Comparison of ENCODE assay signal across 38 cellular contexts in genomic region chr2:69003731-69004130, GRCh38. TPM values are rescaled to one million over a fixed set of nuclear protein-coding genes. Genes with fewer than 3 reads are reported as not detected.
"Had no signal": no experiment of that assay in that cellular context is flagged by ENCODE, and none has a peak within 500 bp of the region (broad histone marks: within the 10 kb centered on the region; RNA-seq: fewer than 3 reads in every experiment).

No MANE protein-coding gene starts in this region.

- ATAC-seq: activated CD8-positive, alpha-beta T cell treated with anti-CD3 and anti-CD28 coated beads for 36 hours; activated naive CD4-positive, alpha-beta T cell treated with anti-CD3 and anti-CD28 coated beads, Interleukin-2, amount 50 U/mL, for 72 hours; activated T-cell treated with anti-CD3 and anti-CD28 coated beads, Interleukin-2, amount 50 U/mL, for 4 hours; activated T-cell treated with anti-CD3 and anti-CD28 coated beads, Interleukin-2, amount 50 U/mL, for 72 hours; activated T-helper 17 cell treated with anti-CD3 and anti-CD28 coated beads, Interleukin-2, amount 50 U/mL, for 72 hours; body of pancreas had no signal

- FAIRE-seq: astrocyte, colon, TTC549 had no signal

- H3K36me3 ChIP-seq: adrenal gland, brain microvascular endothelial cell, breast epithelium had no signal

- H3K4me1 ChIP-seq: adrenal gland, body of pancreas, breast epithelium had no signal

- H3K9me3 ChIP-seq: adrenal gland, body of pancreas had no signal

- H3K27ac ChIP-seq: adrenal gland, body of pancreas, brain microvascular endothelial cell, breast epithelium, coronary artery, VCaP had no signal

- H3K27me3 ChIP-seq: adrenal gland, body of pancreas, brain microvascular endothelial cell, breast epithelium had no signal

- H3K4me3 ChIP-seq: adrenal gland, body of pancreas, breast epithelium, coronary artery had no signal

- DNase-seq: activated B cell treated with CpG ODN at 0.5 μM for 24 hours; activated CD4-positive, alpha-beta memory T cell treated with anti-CD3 and anti-CD28 coated beads for 36 hours; activated CD4-positive, alpha-beta T cell treated with anti-CD3 and anti-CD28 coated beads for 4 hours; activated CD4-positive, alpha-beta T cell treated with anti-CD3 and anti-CD28 coated beads, Interleukin-2, amount 10 ng/mL, durations not matched to agents 24 days and 14 days; activated CD4-positive, alpha-beta T cell treated with anti-CD3 and anti-CD28 coated beads, Interleukin-2, amount 50 U/mL, for 1 hour; activated CD4-positive, alpha-beta T cell treated with anti-CD3 and anti-CD28 coated beads, Interleukin-2, amount 50 U/mL, for 4 hours; activated CD4-positive, CD25-positive, alpha-beta regulatory T cell treated with anti-CD3 and anti-CD28 coated beads, Interleukin-2, amount 50 U/mL, for 72 hours; activated CD8-positive, alpha-beta memory T cell treated with anti-CD3 and anti-CD28 coated beads, Interleukin-2, amount 50 U/mL, for 4 hours; activated CD8-positive, alpha-beta T cell treated with anti-CD3 and anti-CD28 coated beads for 36 hours; activated effector memory CD4-positive, alpha-beta T cell treated with anti-CD3 and anti-CD28 coated beads, Interleukin-2, amount 50 U/mL, for 16 hours; activated gamma-delta T cell treated with Interleukin-2 at 50 U/mL for 16 hours; activated naive CD4-positive, alpha-beta T cell; activated naive CD4-positive, alpha-beta T cell treated with anti-CD3 and anti-CD28 coated beads for 36 hours; activated naive CD4-positive, alpha-beta T cell treated with anti-CD3 and anti-CD28 coated beads, Interleukin-2, amount 50 U/mL, for 16 hours; activated naive CD8-positive, alpha-beta T cell treated with anti-CD3 and anti-CD28 coated beads for 36 hours; activated T-cell treated with anti-CD3 and anti-CD28 coated beads for 4 hours; activated T-cell treated with anti-CD3 and anti-CD28 coated beads, Interleukin-2, amount 50 U/mL, for 1 hour; activated T-cell treated with anti-CD3 and anti-CD28 coated beads, Interleukin-2, amount 50 U/mL, for 4 hours; activated T-cell treated with anti-CD3 and anti-CD28 coated beads, Interleukin-2, amount 50 U/mL, for 72 hours; adrenal gland; amniotic stem cell; aorta; body of pancreas; brain microvascular endothelial cell; central memory CD4-positive, alpha-beta T cell; T-helper 9 cell had no signal

RNA-seq across cellular contexts. Expression of gene ANTXR1, which starts 9.2 kb away (rescaled TPM):
- total RNA-seq: activated B cell treated with CpG ODN at 0.5 μM for 24 hours; activated CD4-positive, alpha-beta memory T cell treated with anti-CD3 and anti-CD28 coated beads for 36 hours; activated CD4-positive, alpha-beta T cell treated with anti-CD3 and anti-CD28 coated beads, Interleukin-2, amount 10 ng/mL, durations not matched to agents 24 days and 14 days; activated naive CD4-positive, alpha-beta T cell treated with anti-CD3 and anti-CD28 coated beads, Interleukin-2, amount 50 U/mL, for 72 hours; activated T-cell treated with anti-CD3 and anti-CD28 coated beads, Interleukin-2, amount 50 U/mL, for 72 hours; activated T-helper 1 cell treated with anti-CD3 and anti-CD28 coated beads, Interleukin-12 subunit alpha, Interleukin-12 subunit beta, Interleukin-2, Interleukin-4 antibody, amounts not matched to agents 30 ng/mL and 10 ng/mL and 1 ng/mL, durations not matched to agents 14 hours and 24 hours and 36 hours had no signal

RNA-seq across cellular contexts. Expression of gene GKN1, which starts 29.3 kb away (rescaled TPM):
- total RNA-seq: activated B cell treated with CpG ODN at 0.5 μM for 24 hours; activated CD4-positive, alpha-beta memory T cell treated with anti-CD3 and anti-CD28 coated beads for 36 hours; activated CD4-positive, alpha-beta T cell treated with anti-CD3 and anti-CD28 coated beads, Interleukin-2, amount 10 ng/mL, durations not matched to agents 24 days and 14 days; activated CD8-positive, alpha-beta memory T cell treated with anti-CD3 and anti-CD28 coated beads for 36 hours; activated CD8-positive, alpha-beta T cell treated with anti-CD3 and anti-CD28 coated beads for 36 hours; activated naive CD4-positive, alpha-beta T cell treated with anti-CD3 and anti-CD28 coated beads for 36 hours; activated naive CD4-positive, alpha-beta T cell treated with anti-CD3 and anti-CD28 coated beads, Interleukin-2, amount 50 U/mL, for 72 hours; activated naive CD8-positive, alpha-beta T cell treated with anti-CD3 and anti-CD28 coated beads for 36 hours; activated T-cell treated with anti-CD3 and anti-CD28 coated beads, Interleukin-2, amount 50 U/mL, for 4 hours; activated T-cell treated with anti-CD3 and anti-CD28 coated beads, Interleukin-2, amount 50 U/mL, for 72 hours; activated T-helper 1 cell treated with anti-CD3 and anti-CD28 coated beads, Interleukin-12 subunit alpha, Interleukin-12 subunit beta, Interleukin-2, Interleukin-4 antibody, amounts not matched to agents 30 ng/mL and 10 ng/mL and 1 ng/mL, durations not matched to agents 14 hours and 24 hours and 36 hours; activated T-helper 17 cell treated with anti-CD3 and anti-CD28 coated beads, Interleukin-2, amount 50 U/mL, for 72 hours; aorta; astrocyte; body of pancreas; breast epithelium; cardiac septum; cerebellum had no signal

RNA-seq across cellular contexts. Expression of gene GKN2, which starts 51.0 kb away (rescaled TPM):
- total RNA-seq: activated B cell treated with CpG ODN at 0.5 μM for 24 hours; activated CD4-positive, alpha-beta memory T cell treated with anti-CD3 and anti-CD28 coated beads for 36 hours; activated CD4-positive, alpha-beta T cell treated with anti-CD3 and anti-CD28 coated beads, Interleukin-2, amount 10 ng/mL, durations not matched to agents 24 days and 14 days; activated CD8-positive, alpha-beta memory T cell treated with anti-CD3 and anti-CD28 coated beads for 36 hours; activated CD8-positive, alpha-beta T cell treated with anti-CD3 and anti-CD28 coated beads for 36 hours; activated naive CD4-positive, alpha-beta T cell treated with anti-CD3 and anti-CD28 coated beads for 36 hours; activated naive CD4-positive, alpha-beta T cell treated with anti-CD3 and anti-CD28 coated beads, Interleukin-2, amount 50 U/mL, for 72 hours; activated naive CD8-positive, alpha-beta T cell treated with anti-CD3 and anti-CD28 coated beads for 36 hours; activated T-cell treated with anti-CD3 and anti-CD28 coated beads, Interleukin-2, amount 50 U/mL, for 4 hours; activated T-cell treated with anti-CD3 and anti-CD28 coated beads, Interleukin-2, amount 50 U/mL, for 72 hours; activated T-helper 1 cell treated with anti-CD3 and anti-CD28 coated beads, Interleukin-12 subunit alpha, Interleukin-12 subunit beta, Interleukin-2, Interleukin-4 antibody, amounts not matched to agents 30 ng/mL and 10 ng/mL and 1 ng/mL, durations not matched to agents 14 hours and 24 hours and 36 hours; activated T-helper 17 cell treated with anti-CD3 and anti-CD28 coated beads, Interleukin-2, amount 50 U/mL, for 72 hours; aorta; astrocyte; body of pancreas; breast epithelium; cardiac septum; cerebellum had no signal
